In genomic region chr6:146859206-146859605, GRCh38 we compare ENCODE assay signal across 9 cellular contexts.
"Had no signal": no experiment of that assay in that cellular context is flagged by ENCODE, and none has a peak within 500 bp of the region (broad histone marks: within the 10 kb centered on the region; RNA-seq: fewer than 3 reads in every experiment).

No MANE protein-coding gene starts in this region.

- H2AFZ ChIP-seq: GM23248 had no signal

- H3K27me3 Mint-ChIP-seq: IgD-negative memory B cell had no signal

- H3K36me3 Mint-ChIP-seq: IgD-negative memory B cell had no signal

- ATAC-seq: HCT116, HepG2 had no signal

- H3K9me3 ChIP-seq: HAP-1 had no signal

- H3K36me3 ChIP-seq: HAP-1 had no signal

- DNase-seq: GM23248, GOT3, H7, HFFc6 had no signal

- H3K27ac ChIP-seq: GM23248, HL-60 had no signal

- H3K9ac ChIP-seq: GM23248 had no signal

- H3K9me3 Mint-ChIP-seq: HFFc6, IgD-negative memory B cell had no signal

- H3K4me3 Mint-ChIP-seq: HFFc6, IgD-negative memory B cell had no signal

- H3K4me3 ChIP-seq: GM23248, HAP-1 had no signal

- H3K27ac Mint-ChIP-seq: HFFc6 had no signal

- FAIRE-seq: HepG2 had no signal

- H3K4me1 ChIP-seq: HAP-1 had no signal
